9 cellular contexts compared by ENCODE assay signal in genomic region chr4:54784188-54784671, GRCh38.
DNase-seq lines count a peak whose midpoint lies in the region; ATAC-seq and TF ChIP-seq lines count a peak whose summit lies in the region.
"Had no signal": no experiment of that assay in that cellular context is flagged by ENCODE, and none has a peak within 500 bp of the region (broad histone marks: within the 10 kb centered on the region; RNA-seq: fewer than 3 reads in every experiment).

No MANE protein-coding gene starts in this region.

- ATAC-seq in GM19463 (IDR thresholded peaks at IDR 0.05; ENCODE audit: unreplicated experiment) (no peak), HG03432 (IDR thresholded peaks at IDR 0.05; ENCODE audit: unreplicated experiment) (no peak)
- ATAC-seq: WTC11 had no signal

- H3K4me3 ChIP-seq in GM12865 (ENCODE audit: low read depth, low read length) (no peak overlapping the region), ascending aorta (peak overlapping the region in 1 of 2 donors; percentile 37), skeletal muscle cell (ENCODE audit: low read depth, low read length) (no peak overlapping the region)

- peaks cover 0 to 26% of the 10 kb centered on the region in 2 donors for H3K4me1 ChIP-seq in ascending aorta

- peak overlapping the region; percentile 77 to 83 for H3K27ac ChIP-seq in ascending aorta

- H3K36me3 ChIP-seq in ascending aorta, result no peaks in the 10 kb centered on the region

- H3K9me3 ChIP-seq in ascending aorta, result no peaks in the 10 kb centered on the region

- no peaks in the 10 kb centered on the region for H3K27me3 ChIP-seq in ascending aorta

- intact Hi-C loops in ascending aorta (cut with DNase I), result loop anchor here (1.0 to 10.0 kb wide), 5 partner anchors 499 to 1599 kb away; partner anchors contain the start of genes CLOCK, SRD5A3 and TMEM165

- DNase-seq in GM12865 (ENCODE audit: low read depth) (peak; percentile 3), ascending aorta (ENCODE audit: low spot score in 2 of 2) (peak; percentile 76 to 95), hepatic stellate cell (ENCODE audit: low spot score) (peak; percentile 60), skeletal muscle cell (ENCODE audit: low read depth) (peak; percentile 60), NCI-H1048 (lab: John Stamatoyannopoulos, UW) (no peak), HuH-7 (ENCODE audit: low spot score) (no peak)

- TF ChIP-seq CTCF in GM12865 (IDR thresholded peaks at IDR 0.05; ENCODE audit: insufficient read depth, low read depth, low read length, missing control alignments) (no peak), ascending aorta (IDR thresholded peaks at IDR 0.05) (no peak)

Comparison
In these comparisons a context has a peak if more than half of its experiments do, and no peak if none do; other contexts are left out.
1. DNase-seq: peak in GM12865 (single experiment), ascending aorta (2 of 2), hepatic stellate cell (single experiment) and skeletal muscle cell (single experiment); none in NCI-H1048 (single experiment) and HuH-7 (single experiment).